1 cellular context compared by ENCODE assay signal in the genomic region with DNA sequence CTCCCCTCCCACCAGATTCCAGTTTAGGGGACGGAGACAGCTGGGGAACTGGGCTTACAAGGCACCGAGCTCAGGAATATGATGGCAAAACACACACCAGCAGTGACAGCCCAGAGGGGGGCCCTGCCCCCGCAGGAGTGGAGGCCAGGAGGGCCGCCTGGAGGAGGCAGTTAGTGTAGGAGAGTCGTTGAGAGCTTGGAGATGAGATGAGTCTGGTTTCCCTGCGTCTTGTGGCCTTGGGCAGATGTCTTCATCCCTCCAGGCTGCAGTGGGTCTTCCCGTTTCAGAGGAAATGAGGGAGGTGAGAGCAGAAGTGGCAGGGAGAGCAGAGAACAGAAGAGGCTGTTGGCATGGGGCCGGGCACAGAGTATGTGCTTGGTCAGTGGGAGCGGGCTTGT.
TF ChIP-seq lines count a peak whose summit lies in the region.

No MANE protein-coding gene starts in this region.

TF ChIP-seq in A549, 52 proteins besides CTCF, POLR2A, EP300 and RAD21 (continued from another document):
- TF ChIP-seq MAZ (IDR thresholded peaks at IDR 0.05; ENCODE audit: borderline replicate concordance, low read depth, low read length) = no peak
- TF ChIP-seq ZSCAN20 (CRISPR knock-in tag; IDR thresholded peaks at IDR 0.05) = no peak
- peak; percentile 68 for TF ChIP-seq ZFP36 (IDR thresholded peaks at IDR 0.05; ENCODE audit: borderline replicate concordance, partially characterized antibody)
TF ChIP-seq in A549: peak in this region for 1.
